8 cellular contexts compared by ENCODE assay signal in the genomic region with DNA sequence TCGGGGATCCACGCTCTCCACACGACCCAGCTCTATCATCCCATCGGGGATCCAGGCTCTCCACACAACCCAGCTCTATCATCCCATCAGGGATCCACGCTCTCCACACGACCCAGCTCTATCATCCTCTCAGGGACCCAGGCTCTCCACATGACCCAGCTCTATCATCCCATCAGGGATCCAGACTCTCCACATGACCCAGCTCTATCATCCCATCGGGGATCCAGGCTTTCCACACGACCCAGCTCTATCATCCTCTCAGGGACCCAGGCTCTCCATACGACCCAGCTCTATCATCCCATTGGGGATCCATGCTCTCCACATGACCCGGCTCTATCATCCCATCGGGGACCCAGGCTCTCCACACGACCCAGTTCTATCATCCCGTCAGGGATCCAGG. TPM values are rescaled to one million over a fixed set of nuclear protein-coding genes. Genes with fewer than 3 reads are reported as not detected.
"Had no signal": no experiment of that assay in that cellular context is flagged by ENCODE, and none has a peak within 500 bp of the region (broad histone marks: within the 10 kb centered on the region; RNA-seq: fewer than 3 reads in every experiment).

No MANE protein-coding gene starts in this region.

RNA-seq across cellular contexts. Expression of a gene that starts 21.2 kb away (rescaled TPM):
- total RNA-seq: dermis microvascular lymphatic vessel endothelial cell, frontal cortex, left ventricle myocardium inferior, lung microvascular endothelial cell, osteoblast, sigmoid colon, smooth muscle cell had no signal
- polyA plus RNA-seq: aorta, smooth muscle cell had no signal

RNA-seq across cellular contexts. Expression of a gene that starts 54.0 kb away (rescaled TPM):
- total RNA-seq: frontal cortex, left ventricle myocardium inferior, osteoblast had no signal
